In genomic region chr2:219001577-219002394, GRCh38 we compare ENCODE assay signal across 1 cellular context.
TF ChIP-seq lines count a peak whose summit lies in the region.

No MANE protein-coding gene starts in this region.

TF ChIP-seq in HepG2, 621 proteins besides CTCF, POLR2A, EP300 and RAD21 (continued from another document and continues in another):
- no peak for TF ChIP-seq PBX2 (CRISPR knock-in tag; IDR thresholded peaks at IDR 0.05)
- 0 out of 2 replicates have a peak, but pooled peaks have one; percentile 87 for TF ChIP-seq ZNF780A (CRISPR knock-in tag; IDR thresholded peaks at IDR 0.05)
- no peak for TF ChIP-seq KAT7 (CRISPR knock-in tag; IDR thresholded peaks at IDR 0.05; ENCODE audit: borderline replicate concordance)
- peak; percentile 43; the same call in 1 of the 2 replicates for TF ChIP-seq MTA1 (CRISPR knock-in tag; IDR thresholded peaks at IDR 0.05; ENCODE audit: borderline replicate concordance)
- no peak for TF ChIP-seq EZH2 (conservative IDR thresholded peaks at IDR 0.05; ENCODE audit: low read depth, low read length)
- TF ChIP-seq ATF7-NPFF (CRISPR knock-in tag; IDR thresholded peaks at IDR 0.05; ENCODE audit: low read depth), result peak; percentile 76; the same call in 1 of the 2 replicates
- TF ChIP-seq MTA3 (CRISPR knock-in tag; IDR thresholded peaks at IDR 0.05), result no peak
- no peak for TF ChIP-seq ZKSCAN5 (CRISPR knock-in tag; IDR thresholded peaks at IDR 0.05)
- peak; percentile 89; the same call in 1 of the 2 replicates for TF ChIP-seq TBX3 (IDR thresholded peaks at IDR 0.05; ENCODE audit: borderline replicate concordance)
- no peak for TF ChIP-seq ZNF572 (CRISPR knock-in tag; IDR thresholded peaks at IDR 0.05)
- no peak for TF ChIP-seq NFIB (CRISPR knock-in tag; IDR thresholded peaks at IDR 0.05; ENCODE audit: borderline replicate concordance)
- TF ChIP-seq IRX3 (CRISPR knock-in tag; IDR thresholded peaks at IDR 0.05; ENCODE audit: borderline replicate concordance, low read depth), result no peak; the same call in 1 of the 2 replicates
- 0 out of 2 replicates have a peak, but pooled peaks have one; percentile 14 for TF ChIP-seq ZFAT (CRISPR knock-in tag; conservative IDR thresholded peaks at IDR 0.05)
- TF ChIP-seq ZNF468 (CRISPR knock-in tag; IDR thresholded peaks at IDR 0.05), result no peak
- 0 out of 2 replicates have a peak, but pooled peaks have one; percentile 14 for TF ChIP-seq HIC2 (CRISPR knock-in tag; IDR thresholded peaks at IDR 0.05; ENCODE audit: low read depth)
- TF ChIP-seq, protein P1, sequence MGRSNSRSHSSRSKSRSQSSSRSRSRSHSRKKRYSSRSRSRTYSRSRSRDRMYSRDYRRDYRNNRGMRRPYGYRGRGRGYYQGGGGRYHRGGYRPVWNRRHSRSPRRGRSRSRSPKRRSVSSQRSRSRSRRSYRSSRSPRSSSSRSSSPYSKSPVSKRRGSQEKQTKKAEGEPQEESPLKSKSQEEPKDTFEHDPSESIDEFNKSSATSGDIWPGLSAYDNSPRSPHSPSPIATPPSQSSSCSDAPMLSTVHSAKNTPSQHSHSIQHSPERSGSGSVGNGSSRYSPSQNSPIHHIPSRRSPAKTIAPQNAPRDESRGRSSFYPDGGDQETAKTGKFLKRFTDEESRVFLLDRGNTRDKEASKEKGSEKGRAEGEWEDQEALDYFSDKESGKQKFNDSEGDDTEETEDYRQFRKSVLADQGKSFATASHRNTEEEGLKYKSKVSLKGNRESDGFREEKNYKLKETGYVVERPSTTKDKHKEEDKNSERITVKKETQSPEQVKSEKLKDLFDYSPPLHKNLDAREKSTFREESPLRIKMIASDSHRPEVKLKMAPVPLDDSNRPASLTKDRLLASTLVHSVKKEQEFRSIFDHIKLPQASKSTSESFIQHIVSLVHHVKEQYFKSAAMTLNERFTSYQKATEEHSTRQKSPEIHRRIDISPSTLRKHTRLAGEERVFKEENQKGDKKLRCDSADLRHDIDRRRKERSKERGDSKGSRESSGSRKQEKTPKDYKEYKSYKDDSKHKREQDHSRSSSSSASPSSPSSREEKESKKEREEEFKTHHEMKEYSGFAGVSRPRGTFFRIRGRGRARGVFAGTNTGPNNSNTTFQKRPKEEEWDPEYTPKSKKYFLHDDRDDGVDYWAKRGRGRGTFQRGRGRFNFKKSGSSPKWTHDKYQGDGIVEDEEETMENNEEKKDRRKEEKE (IDR thresholded peaks at IDR 0.05), result no peak
- TF ChIP-seq NFKBIZ (CRISPR knock-in tag; IDR thresholded peaks at IDR 0.05), result no peak
- TF ChIP-seq BHLHE40 (IDR thresholded peaks at IDR 0.05; ENCODE audit: low read length), result no peak; the same call in 1 of the 2 replicates
- peak; percentile 57 for TF ChIP-seq IRF2 (CRISPR knock-in tag; IDR thresholded peaks at IDR 0.05)
- TF ChIP-seq DR1 (CRISPR knock-in tag; IDR thresholded peaks at IDR 0.05), result peak; percentile 95
- peak; percentile 32 for TF ChIP-seq SPEN (CRISPR knock-in tag; IDR thresholded peaks at IDR 0.05; ENCODE audit: low read depth)
- no peak for TF ChIP-seq ZFP36 (IDR thresholded peaks at IDR 0.05; ENCODE audit: borderline replicate concordance, low read depth, low read length, partially characterized antibody)
- peak; percentile 100 for TF ChIP-seq TBX2 (CRISPR knock-in tag; IDR thresholded peaks at IDR 0.05; ENCODE audit: borderline replicate concordance)
- no peak; the same call in 1 of the 2 replicates for TF ChIP-seq ZFP37 (CRISPR knock-in tag; IDR thresholded peaks at IDR 0.05; ENCODE audit: borderline replicate concordance)
- no peak for TF ChIP-seq ZIK1 (CRISPR knock-in tag; IDR thresholded peaks at IDR 0.05; ENCODE audit: borderline replicate concordance, low read depth)
- no peak for TF ChIP-seq RBM22 (optimal IDR thresholded peaks at IDR 0.05; ENCODE audit: low read length)
- TF ChIP-seq, protein P2, sequence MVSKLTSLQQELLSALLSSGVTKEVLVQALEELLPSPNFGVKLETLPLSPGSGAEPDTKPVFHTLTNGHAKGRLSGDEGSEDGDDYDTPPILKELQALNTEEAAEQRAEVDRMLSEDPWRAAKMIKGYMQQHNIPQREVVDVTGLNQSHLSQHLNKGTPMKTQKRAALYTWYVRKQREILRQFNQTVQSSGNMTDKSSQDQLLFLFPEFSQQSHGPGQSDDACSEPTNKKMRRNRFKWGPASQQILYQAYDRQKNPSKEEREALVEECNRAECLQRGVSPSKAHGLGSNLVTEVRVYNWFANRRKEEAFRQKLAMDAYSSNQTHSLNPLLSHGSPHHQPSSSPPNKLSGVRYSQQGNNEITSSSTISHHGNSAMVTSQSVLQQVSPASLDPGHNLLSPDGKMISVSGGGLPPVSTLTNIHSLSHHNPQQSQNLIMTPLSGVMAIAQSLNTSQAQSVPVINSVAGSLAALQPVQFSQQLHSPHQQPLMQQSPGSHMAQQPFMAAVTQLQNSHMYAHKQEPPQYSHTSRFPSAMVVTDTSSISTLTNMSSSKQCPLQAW (CRISPR knock-in tag; IDR thresholded peaks at IDR 0.05), result peak; percentile 97
- TF ChIP-seq ZNF232 (CRISPR knock-in tag; IDR thresholded peaks at IDR 0.05; ENCODE audit: borderline replicate concordance), result no peak
- TF ChIP-seq SMAD1 (CRISPR knock-in tag; IDR thresholded peaks at IDR 0.05; ENCODE audit: borderline replicate concordance, low read depth), result 0 out of 2 replicates have a peak, but pooled peaks have one; percentile 41
- TF ChIP-seq, protein P3, sequence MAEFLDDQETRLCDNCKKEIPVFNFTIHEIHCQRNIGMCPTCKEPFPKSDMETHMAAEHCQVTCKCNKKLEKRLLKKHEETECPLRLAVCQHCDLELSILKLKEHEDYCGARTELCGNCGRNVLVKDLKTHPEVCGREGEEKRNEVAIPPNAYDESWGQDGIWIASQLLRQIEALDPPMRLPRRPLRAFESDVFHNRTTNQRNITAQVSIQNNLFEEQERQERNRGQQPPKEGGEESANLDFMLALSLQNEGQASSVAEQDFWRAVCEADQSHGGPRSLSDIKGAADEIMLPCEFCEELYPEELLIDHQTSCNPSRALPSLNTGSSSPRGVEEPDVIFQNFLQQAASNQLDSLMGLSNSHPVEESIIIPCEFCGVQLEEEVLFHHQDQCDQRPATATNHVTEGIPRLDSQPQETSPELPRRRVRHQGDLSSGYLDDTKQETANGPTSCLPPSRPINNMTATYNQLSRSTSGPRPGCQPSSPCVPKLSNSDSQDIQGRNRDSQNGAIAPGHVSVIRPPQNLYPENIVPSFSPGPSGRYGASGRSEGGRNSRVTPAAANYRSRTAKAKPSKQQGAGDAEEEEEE (CRISPR knock-in tag; IDR thresholded peaks at IDR 0.05; ENCODE audit: borderline replicate concordance), result peak; percentile 85; the same call in 1 of the 2 replicates
- TF ChIP-seq ZBTB25 (CRISPR knock-in tag; IDR thresholded peaks at IDR 0.05), result no peak
- no peak; the same call in 1 of the 2 replicates for TF ChIP-seq ARNT2 (CRISPR knock-in tag; IDR thresholded peaks at IDR 0.05; ENCODE audit: low read depth)
- TF ChIP-seq TP53 (CRISPR knock-in tag; conservative IDR thresholded peaks at IDR 0.05), result no peak
- no peak for TF ChIP-seq HMGA1 (CRISPR knock-in tag; conservative IDR thresholded peaks at IDR 0.05)
- TF ChIP-seq ZSCAN9 (CRISPR knock-in tag; IDR thresholded peaks at IDR 0.05; ENCODE audit: borderline replicate concordance), result no peak
- peak; percentile 39; the same call in 1 of the 2 replicates for TF ChIP-seq ZNF800 (CRISPR knock-in tag; IDR thresholded peaks at IDR 0.05)
- TF ChIP-seq ZNF549 (CRISPR knock-in tag; IDR thresholded peaks at IDR 0.05), result no peak
- TF ChIP-seq SRF (IDR thresholded peaks at IDR 0.05; ENCODE audit: low read depth, low read length), result no peak
- TF ChIP-seq ZNF609 (CRISPR knock-in tag; IDR thresholded peaks at IDR 0.05; ENCODE audit: borderline replicate concordance), result peak; percentile 99
- TF ChIP-seq, protein P4, sequence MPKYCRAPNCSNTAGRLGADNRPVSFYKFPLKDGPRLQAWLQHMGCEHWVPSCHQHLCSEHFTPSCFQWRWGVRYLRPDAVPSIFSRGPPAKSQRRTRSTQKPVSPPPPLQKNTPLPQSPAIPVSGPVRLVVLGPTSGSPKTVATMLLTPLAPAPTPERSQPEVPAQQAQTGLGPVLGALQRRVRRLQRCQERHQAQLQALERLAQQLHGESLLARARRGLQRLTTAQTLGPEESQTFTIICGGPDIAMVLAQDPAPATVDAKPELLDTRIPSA (CRISPR knock-in tag; IDR thresholded peaks at IDR 0.05; ENCODE audit: borderline replicate concordance), result peak; percentile 73; the same call in 1 of the 2 replicates
- TF ChIP-seq JUN (CRISPR knock-in tag; IDR thresholded peaks at IDR 0.05), result no peak
- peak; percentile 49 for TF ChIP-seq U2AF1 (optimal IDR thresholded peaks at IDR 0.05; ENCODE audit: low read depth, low read length)
- TF ChIP-seq RFX1 (IDR thresholded peaks at IDR 0.05), result no peak
- TF ChIP-seq MEIS1 (CRISPR knock-in tag; IDR thresholded peaks at IDR 0.05; ENCODE audit: borderline replicate concordance), result peak; percentile 78; the same call in 1 of the 2 replicates
- TF ChIP-seq KAT8 (CRISPR knock-in tag; IDR thresholded peaks at IDR 0.05), result peak; percentile 75
